ENCODE assay signal across 8 cellular contexts in the genomic region with DNA sequence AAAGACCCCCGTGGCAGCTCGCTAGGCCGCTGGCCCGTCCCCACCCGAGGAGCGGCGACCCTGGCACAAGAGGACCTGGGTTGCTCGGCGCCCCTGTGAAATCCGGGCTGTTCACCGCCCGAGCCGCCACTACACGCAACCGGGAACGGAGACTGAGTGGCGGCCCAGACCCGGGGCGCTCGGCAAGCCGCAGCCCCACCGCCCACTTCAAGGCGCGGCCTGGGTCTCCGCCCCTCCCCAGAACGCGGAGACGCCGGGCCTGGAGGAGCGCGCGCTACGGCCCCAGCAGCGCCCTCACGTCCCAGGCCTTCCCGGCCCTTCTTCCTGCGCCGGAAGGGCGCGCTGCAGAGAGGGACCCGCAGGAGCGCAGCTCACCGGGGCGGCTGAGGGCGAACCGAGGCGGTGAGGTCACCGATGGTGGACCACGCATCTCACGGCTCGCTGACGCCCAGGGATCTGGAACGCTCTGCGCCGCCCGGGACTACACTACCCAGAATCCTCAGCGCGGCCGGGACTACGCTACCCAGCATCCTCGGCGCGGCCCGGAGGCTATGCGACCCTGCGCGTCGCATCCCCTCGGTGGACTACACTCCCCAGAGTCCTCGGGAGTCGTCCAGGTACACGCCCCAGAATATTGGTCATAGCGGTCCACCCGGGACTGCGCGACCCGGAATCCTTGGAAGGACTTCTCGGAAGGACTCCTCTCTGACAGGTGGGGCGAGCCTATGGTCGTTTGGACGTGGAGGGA.
DNase-seq lines count a peak whose midpoint lies in the region; ATAC-seq and TF ChIP-seq lines count a peak whose summit lies in the region.

Gene ZNF337 (minus strand): TSS at position 470 of the 748 bp plus-strand sequence. CDS start 10,436 bp downstream, outside the sequence.

- peak; percentile 97 for ATAC-seq in GM19023 (IDR thresholded peaks at IDR 0.05; ENCODE audit: unreplicated experiment)
- peak; percentile 95 for ATAC-seq in HG03280 (IDR thresholded peaks at IDR 0.05; ENCODE audit: unreplicated experiment)

- DNase-seq in AG09319 (ENCODE audit: extremely low read depth, low read depth) (peak; percentile 74), NCI-H345 treated with DMSO at 0.1 percent for 48 hours (lab: John Stamatoyannopoulos, UW; ENCODE audit: unreplicated experiment) (peak; percentile 96), iris pigment epithelial cell (ENCODE audit: low read depth) (peak; percentile 94)
- DNase-seq in activated CD4-positive, CD25-positive, alpha-beta regulatory T cell (lab: John Stamatoyannopoulos, UW), result peak; percentile 81 to 88 (median 82)
- peak; percentile 88 for DNase-seq in central memory CD4-positive, alpha-beta T cell
- DNase-seq in stimulated activated CD4-positive, alpha-beta T cell treated with anti-CD3 and anti-CD28 coated beads, Interleukin-12 subunit alpha, Interleukin-12 subunit beta, amount 100 ng/mL, for 24 hours (ENCODE audit: low read depth in 2 of 2), result peak; percentile 90

- TF ChIP-seq CTCF in AG09319 (IDR thresholded peaks at IDR 0.05; ENCODE audit: low read depth, low read length), result peak; percentile 19

Comparison
In these comparisons a context has a peak if more than half of its experiments do, and no peak if none do; other contexts are left out.
1. Peak in every context shown above with its lines: DNase-seq and ATAC-seq.